In the genomic region with DNA sequence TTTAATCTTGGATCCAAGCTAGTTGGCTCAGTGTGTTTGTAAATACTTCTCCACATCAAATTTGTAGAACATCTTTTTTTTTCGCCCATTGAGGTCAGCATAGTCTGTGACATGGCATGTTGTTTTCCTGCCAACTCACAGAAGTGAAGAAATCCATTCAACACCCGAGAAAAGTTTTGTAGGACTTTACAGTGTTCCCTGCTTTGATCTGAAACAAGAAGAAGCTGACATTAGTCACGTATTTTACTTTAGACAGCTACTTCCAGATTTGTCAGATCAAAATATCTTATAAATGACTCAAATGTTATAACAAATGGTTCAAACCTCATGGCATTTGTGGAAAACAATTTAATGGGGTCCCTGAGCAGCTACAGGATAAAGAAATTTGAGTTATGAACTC, we compare ENCODE assay signal across 20 cellular contexts.
A peak's percentile ranks its signal among the peaks of the same experiment; 100 is the strongest.
DNase-seq lines count a peak whose midpoint lies in the region; ATAC-seq and TF ChIP-seq lines count a peak whose summit lies in the region.
"Had no signal": no experiment of that assay in that cellular context is flagged by ENCODE, and none has a peak within 500 bp of the region (broad histone marks: within the 10 kb centered on the region; RNA-seq: fewer than 3 reads in every experiment).

No MANE protein-coding gene starts in this region.

- H2BK5ac ChIP-seq in mesenchymal stem cell (ENCODE audit: low read depth, low read length, poor library complexity, severe bottlenecking): no peak overlapping the region

- CTCF ChIA-PET in mammary epithelial cell (lab: Charles Lee; ENCODE audit: low non-redundant PET): interaction anchor here (1.2 kb wide), 1 partner anchor 281 kb away, joined by 4 read pairs; no protein-coding TSS in a partner anchor

- H3K36me3 ChIP-seq in mammary epithelial cell (ENCODE audit: insufficient read depth, low read length) (no peaks in the 10 kb centered on the region), mesenchymal stem cell (ENCODE audit: control insufficient read depth in 1 of 2, insufficient read depth in 2 of 2, low read depth in 1 of 2, low read length in 2 of 2) (no peaks in the 10 kb centered on the region)
- H3K36me3 ChIP-seq: ascending aorta, neural progenitor cell had no signal

- H2BK12ac ChIP-seq in mesenchymal stem cell (ENCODE audit: low read length in 2 of 2): no peak overlapping the region

- H2AFZ ChIP-seq in mammary epithelial cell (ENCODE audit: low read depth, low read length) (no peak overlapping the region), mesenchymal stem cell (ENCODE audit: low read depth, low read length) (no peak overlapping the region)
- H2AFZ ChIP-seq: neural progenitor cell had no signal

- no peak overlapping the region for H2AK5ac ChIP-seq in mesenchymal stem cell (ENCODE audit: low read length, severe bottlenecking)

- no peaks in the 10 kb centered on the region for H3K79me2 ChIP-seq in mammary epithelial cell (ENCODE audit: insufficient read depth, low read length)

- no peak overlapping the region for H3K4ac ChIP-seq in mesenchymal stem cell (ENCODE audit: low read depth in 1 of 2, low read length in 2 of 2)

- no peak overlapping the region for H3K23ac ChIP-seq in mesenchymal stem cell (ENCODE audit: low read length in 2 of 2)

- dilution Hi-C loops in mammary epithelial cell (cut with HindIII; ENCODE audit: low sequenced_read_pairs): no loop called here

- H4K8ac ChIP-seq in mesenchymal stem cell (ENCODE audit: low read length): no peak overlapping the region

- H3K4me1 ChIP-seq in mammary epithelial cell (ENCODE audit: insufficient read depth, low read length): peaks cover 8% of the 10 kb centered on the region
- no peaks in the 10 kb centered on the region for H3K4me1 ChIP-seq in mesenchymal stem cell (ENCODE audit: control insufficient read depth, insufficient read depth, low read depth, low read length)
- H3K4me1 ChIP-seq: ascending aorta had no signal

- H3K18ac ChIP-seq in mesenchymal stem cell (ENCODE audit: low read depth in 1 of 2, low read length in 2 of 2): no peak overlapping the region

- H3K4me2 ChIP-seq in mammary epithelial cell (ENCODE audit: insufficient read depth, low read depth, low read length) (no peak overlapping the region), mesenchymal stem cell (ENCODE audit: low read length, poor library complexity, severe bottlenecking) (no peak overlapping the region)
- H3K4me2 ChIP-seq: neural progenitor cell had no signal

- H3K9ac ChIP-seq in mammary epithelial cell (ENCODE audit: insufficient read depth, low read length) (no peak overlapping the region), mesenchymal stem cell (ENCODE audit: low read length) (peak overlapping the region; percentile 10)
- H3K9ac ChIP-seq: neural progenitor cell had no signal

- DNase-seq in AG20443 (ENCODE audit: low spot score): peak; percentile 48
- DNase-seq in M059J (ENCODE audit: low read depth): peak; percentile 87
- DNase-seq in mammary epithelial cell: peak; percentile 6
- peak; percentile 58 for DNase-seq in mesenchymal stem cell
- no peak for DNase-seq in GF-D8 (lab: John Stamatoyannopoulos, UW)
- no peak for DNase-seq in DMS 273 (lab: John Stamatoyannopoulos, UW; ENCODE audit: unreplicated experiment)
- DNase-seq: activated CD4-positive, alpha-beta T cell treated with anti-CD3 and anti-CD28 coated beads for 4 hours; CD4-positive, alpha-beta memory T cell; dorsolateral prefrontal cortex; H7; hypothalamus; kidney glomerular epithelial cell; NCI-H748 treated with DMSO at 0.1 percent for 48 hours; T1000 had no signal

- in situ Hi-C loops in mammary epithelial cell (cut with MboI; ENCODE audit: low sequenced_read_pairs in 2 of 2): no loop called here

- intact Hi-C loops in mammary epithelial cell (cut with micrococcal nuclease): no loop called here

- no peak overlapping the region for H3K14ac ChIP-seq in mesenchymal stem cell (ENCODE audit: low read length in 2 of 2)

- H3K79me1 ChIP-seq in mesenchymal stem cell (replicated peaks; ENCODE audit: low read length, poor library complexity, severe bottlenecking): no peaks in the 10 kb centered on the region

- no peak overlapping the region for H2BK120ac ChIP-seq in mesenchymal stem cell (ENCODE audit: low read depth, low read length)

- H3K27me3 ChIP-seq in mammary epithelial cell (ENCODE audit: insufficient read depth, low read length) (no peaks in the 10 kb centered on the region), mesenchymal stem cell (ENCODE audit: control insufficient read depth in 1 of 2, insufficient read depth in 1 of 2, low read length in 2 of 2) (peaks cover 0 to 3% of the 10 kb centered on the region in 2 experiments)
- H3K27me3 ChIP-seq: ascending aorta, dorsolateral prefrontal cortex, neural progenitor cell had no signal

- H3K9me3 ChIP-seq in mammary epithelial cell (replicated peaks; ENCODE audit: insufficient read depth, low read length): no peaks in the 10 kb centered on the region
- no peaks in the 10 kb centered on the region for H3K9me3 ChIP-seq in mesenchymal stem cell (ENCODE audit: control insufficient read depth, low read length)
- H3K9me3 ChIP-seq: ascending aorta had no signal

- H2BK15ac ChIP-seq in mesenchymal stem cell (ENCODE audit: low read depth, poor library complexity, severe bottlenecking): no peak overlapping the region

- ATAC-seq in GM19023 (IDR thresholded peaks at IDR 0.05; ENCODE audit: unreplicated experiment) (no peak), GM18909 (IDR thresholded peaks at IDR 0.05; ENCODE audit: poor library complexity, unreplicated experiment) (no peak)
- ATAC-seq: Panc1 had no signal

- no peak for TF ChIP-seq CTCF in mammary epithelial cell (conservative IDR thresholded peaks at IDR 0.05 in 1 of 2, IDR thresholded peaks at IDR 0.05 in 1 of 2; ENCODE audit: extremely low read depth in 1 of 2, insufficient read depth in 1 of 2, low read depth in 1 of 2, low read length in 2 of 2)

- H3K27ac ChIP-seq in mammary epithelial cell (ENCODE audit: insufficient read depth, low read depth, low read length): no peak overlapping the region
- no peak overlapping the region for H3K27ac ChIP-seq in mesenchymal stem cell (ENCODE audit: low read length, poor library complexity, severe bottlenecking)
- H3K27ac ChIP-seq: ascending aorta, neural progenitor cell, SK-N-MC had no signal

- H4K91ac ChIP-seq in mesenchymal stem cell (ENCODE audit: low read length): no peak overlapping the region

- no peaks in the 10 kb centered on the region for H4K20me1 ChIP-seq in mammary epithelial cell (ENCODE audit: insufficient read depth, low read length)

- no TSS peak for BruUV-seq in mammary epithelial cell (replicated peaks; lab: Mats Ljungman, UMichigan)

- H3K4me3 ChIP-seq in mammary epithelial cell (replicated peaks in 1 of 3; ENCODE audit: insufficient read depth in 1 of 3, low read depth in 2 of 3, low read length in 3 of 3) (no peak overlapping the region), mesenchymal stem cell (ENCODE audit: insufficient read depth in 1 of 2, low read depth in 1 of 2, low read length in 2 of 2) (no peak overlapping the region)
- H3K4me3 ChIP-seq: ascending aorta, dorsolateral prefrontal cortex, neural progenitor cell, SK-N-MC had no signal

- 74% methylated on average over 3 of the region's 3 CpGs for WGBS in mammary epithelial cell (ENCODE audit: low coverage, missing lambda C conversion rate)
- 68% methylated on average over 2 of the region's 3 CpGs for WGBS in mesenchymal stem cell

Comparison
In these comparisons a context has a peak if more than half of its experiments do, and no peak if none do; other contexts are left out.
1. DNase-seq: peak in AG20443 (single experiment), M059J (single experiment), mammary epithelial cell (single experiment) and mesenchymal stem cell (single experiment); none in GF-D8 (single experiment) and DMS 273 (single experiment).